Comparison of ENCODE assay signal across 12 cellular contexts in genomic region chr20:21510414-21510971, GRCh38. TPM values are rescaled to one million over a fixed set of nuclear protein-coding genes. Genes with fewer than 3 reads are reported as not detected.
A peak's percentile ranks its signal among the peaks of the same experiment; 100 is the strongest.
DNase-seq lines count a peak whose midpoint lies in the region; ATAC-seq, FAIRE-seq and TF ChIP-seq lines count a peak whose summit lies in the region.
"Had no signal": no experiment of that assay in that cellular context is flagged by ENCODE, and none has a peak within 500 bp of the region (broad histone marks: within the 10 kb centered on the region; RNA-seq: fewer than 3 reads in every experiment).

No MANE protein-coding gene starts in this region.

- no peak for FAIRE-seq in kidney (lab: Jason Lieb, UNC)

- H3K27ac ChIP-seq in angular gyrus (ENCODE audit: low read depth, low read length), result peak overlapping the region; percentile 74
- no peak overlapping the region for H3K27ac ChIP-seq in kidney (ENCODE audit: low read depth in 2 of 2, low read length in 2 of 2)
- no peak overlapping the region for H3K27ac ChIP-seq in stomach

- intact Hi-C loops in activated CD4-positive, alpha-beta T cell treated with anti-CD3 and anti-CD28 coated beads for 36 hours (cut with DNase I, micrococcal nuclease), result loop anchor here (2.0 to 10.0 kb wide), 4 partner anchors 406 to 1148 kb away; partner anchors contain the start of gene INSM1 (in 1 of the 2)
- intact Hi-C loops in kidney (cut with DNase I) (no loop called here), stomach (cut with DNase I; ENCODE audit: low total_unique reads) (no loop called here)

- TF ChIP-seq CTCF in kidney (IDR thresholded peaks at IDR 0.05; ENCODE audit: borderline replicate concordance, extremely low read depth, insufficient read depth) (no peak), stomach (IDR thresholded peaks at IDR 0.05) (no peak)

- peak overlapping the region; percentile 43 to 71 for H3K4me3 ChIP-seq in kidney (ENCODE audit: low read length in 2 of 2)
- H3K4me3 ChIP-seq in stomach, result peak overlapping the region; percentile 32 to 56 (median 42)

- H3K9me3 Mint-ChIP-seq in activated CD4-positive, alpha-beta T cell treated with anti-CD3 and anti-CD28 coated beads for 36 hours (ENCODE audit: low read depth), result no peaks in the 10 kb centered on the region

- peak; percentile 17 for DNase-seq in activated CD4-positive, alpha-beta T cell treated with anti-CD3 and anti-CD28 coated beads for 36 hours
- no peak for DNase-seq in activated CD4-positive, alpha-beta T cell treated with anti-CD3 and anti-CD28 coated beads for 1 hour
- DNase-seq in kidney (no peak), stomach (no peak), NCI-H2196 (lab: John Stamatoyannopoulos, UW; ENCODE audit: unreplicated experiment) (no peak), GDM1 (lab: John Stamatoyannopoulos, UW) (no peak)
- DNase-seq: activated naive CD4-positive, alpha-beta T cell; BE2C; NCI-H526 treated with DMSO at 0.1 percent for 48 hours had no signal

- peak overlapping the region; percentile 70 for H3K4me3 Mint-ChIP-seq in activated CD4-positive, alpha-beta T cell treated with anti-CD3 and anti-CD28 coated beads for 36 hours

- H3K27me3 ChIP-seq in stomach, result peaks cover 61 to 100% (median 100%) of the 10 kb centered on the region in 3 donors

- WGBS in stomach, 5 donors, result 3 to 6% (median 4%) methylated on average over 23 to 43 of the region's 43 CpGs

- no peak for ATAC-seq in activated CD4-positive, alpha-beta T cell treated with anti-CD3 and anti-CD28 coated beads for 36 hours
- no peak for ATAC-seq in HG02852 (IDR thresholded peaks at IDR 0.05; ENCODE audit: unreplicated experiment)
- ATAC-seq: HCT116 had no signal

- H3K4me1 ChIP-seq in kidney (ENCODE audit: control insufficient read depth in 1 of 2, insufficient read depth in 1 of 2, low read depth in 1 of 2, low read length in 2 of 2), result peaks cover 0 to 20% of the 10 kb centered on the region in 2 donors
- peaks cover 62 to 91% (median 77%) of the 10 kb centered on the region in 4 donors for H3K4me1 ChIP-seq in stomach
- H3K4me1 ChIP-seq: BE2C had no signal

- no peak for TF ChIP-seq POLR2A in stomach (IDR thresholded peaks at IDR 0.05)

- H3K27ac Mint-ChIP-seq in activated CD4-positive, alpha-beta T cell treated with anti-CD3 and anti-CD28 coated beads for 36 hours, result no peak overlapping the region

- peaks cover 65% of the 10 kb centered on the region for H3K27me3 Mint-ChIP-seq in activated CD4-positive, alpha-beta T cell treated with anti-CD3 and anti-CD28 coated beads for 36 hours

- CTCF ChIA-PET in activated CD4-positive, alpha-beta T cell treated with anti-CD3 and anti-CD28 coated beads for 36 hours (lab: Charles Lee), result interaction anchor here (0.7 to 2.9 kb wide), 4 partner anchors 10 to 605 kb away, joined by 3 to 13 read pairs (median 8); no protein-coding TSS in a partner anchor

- H3K9me3 ChIP-seq in kidney (ENCODE audit: control insufficient read depth in 1 of 2, low read length in 2 of 2) (no peaks in the 10 kb centered on the region), stomach (no peaks in the 10 kb centered on the region)
- H3K9me3 ChIP-seq: BE2C had no signal

- H3K4me1 Mint-ChIP-seq in activated CD4-positive, alpha-beta T cell treated with anti-CD3 and anti-CD28 coated beads for 36 hours, result peaks cover 45% of the 10 kb centered on the region

- H3K36me3 Mint-ChIP-seq in activated CD4-positive, alpha-beta T cell treated with anti-CD3 and anti-CD28 coated beads for 36 hours (ENCODE audit: low read depth), result no peaks in the 10 kb centered on the region

- POLR2A ChIA-PET in activated CD4-positive, alpha-beta T cell treated with anti-CD3 and anti-CD28 coated beads for 36 hours (lab: Charles Lee), result no interaction called here

- no peaks in the 10 kb centered on the region for H3K36me3 ChIP-seq in kidney (ENCODE audit: control insufficient read depth in 1 of 2, insufficient read depth in 2 of 2, low read length in 2 of 2)
- H3K36me3 ChIP-seq in stomach, result no peaks in the 10 kb centered on the region
- H3K36me3 ChIP-seq: BE2C had no signal

- no peak for TF ChIP-seq EP300 in stomach (IDR thresholded peaks at IDR 0.05)

- no peak overlapping the region for H3K9ac ChIP-seq in kidney (ENCODE audit: low read length in 2 of 2)

RNA-seq across cellular contexts. Expression of gene NKX2-2, which starts 3.4 kb away (rescaled TPM):
- not detected for total RNA-seq in activated CD4-positive, alpha-beta T cell treated with anti-CD3 and anti-CD28 coated beads for 36 hours
- total RNA-seq in kidney, result not detected
- polyA plus RNA-seq in kidney (ENCODE audit: insufficient read depth, low read depth, low replicate concordance), result not detected
- 1 to 10 TPM in 2 of 5 donors, under 1 TPM in 2, not detected in 1; 0.18 to 4.8 (median 1.3) TPM for total RNA-seq in stomach
- 1 to 10 TPM in 2 of 3 donors, under 1 TPM in 1; 0.18 to 1.8 (median 1.4) TPM for polyA plus RNA-seq in stomach

Comparison
In these comparisons a context has a peak if more than half of its experiments do, and no peak if none do; other contexts are left out.
1. intact Hi-C loops: an anchor here in activated CD4-positive, alpha-beta T cell treated with anti-CD3 and anti-CD28 coated beads for 36 hours (2.0 to 10.0 kb wide); none called in kidney and stomach.